In the genomic region with DNA sequence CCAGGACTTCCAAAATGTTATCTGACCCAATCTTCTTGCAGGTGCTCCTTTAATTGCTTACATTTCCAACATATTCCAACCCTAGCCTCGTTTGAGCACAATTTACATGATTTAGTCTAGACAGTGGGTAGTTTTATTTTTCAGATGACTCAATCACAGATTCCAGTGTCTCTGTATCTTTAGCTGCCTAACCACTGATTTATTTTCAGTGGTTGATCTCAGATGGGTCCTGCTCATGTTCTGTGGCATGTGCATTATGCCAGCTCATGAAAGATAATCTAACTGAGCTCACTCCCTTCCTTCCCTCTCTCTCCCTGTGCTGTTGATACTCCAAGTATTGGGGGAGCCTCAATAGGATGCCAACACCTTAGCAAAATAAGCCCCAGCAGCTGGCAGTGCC, we compare ENCODE assay signal across 23 cellular contexts.
DNase-seq lines count a peak whose midpoint lies in the region; ATAC-seq and TF ChIP-seq lines count a peak whose summit lies in the region.
"Had no signal": no experiment of that assay in that cellular context is flagged by ENCODE, and none has a peak within 500 bp of the region (broad histone marks: within the 10 kb centered on the region; RNA-seq: fewer than 3 reads in every experiment).

No MANE protein-coding gene starts in this region.

- H3K27me3 Mint-ChIP-seq in endothelial cell (ENCODE audit: unreplicated experiment) = peaks cover 5% of the 10 kb centered on the region
- H3K27me3 Mint-ChIP-seq: activated naive CD4-positive, alpha-beta T cell treated with anti-CD3 and anti-CD28 coated beads, Interleukin-2, amount 50 U/mL, for 24 hours; naive thymus-derived CD8-positive, alpha-beta T cell had no signal

- TF ChIP-seq CTCF in fibroblast of the aortic adventitia (IDR thresholded peaks at IDR 0.05; ENCODE audit: insufficient read depth, low read length) = no peak
- TF ChIP-seq CTCF in psoas muscle (IDR thresholded peaks at IDR 0.05) = no peak
- no peak for TF ChIP-seq CTCF in endothelial cell (IDR thresholded peaks at IDR 0.05; ENCODE audit: unreplicated experiment)
- TF ChIP-seq CTCF in mammary epithelial cell (conservative IDR thresholded peaks at IDR 0.05 in 1 of 2, IDR thresholded peaks at IDR 0.05 in 1 of 2; ENCODE audit: extremely low read depth in 1 of 2, insufficient read depth in 1 of 2, low read depth in 1 of 2, low read length in 2 of 2) = no peak

- peaks cover 5% of the 10 kb centered on the region for H3K4me1 Mint-ChIP-seq in endothelial cell (ENCODE audit: unreplicated experiment)
- H3K4me1 Mint-ChIP-seq: activated naive CD4-positive, alpha-beta T cell treated with anti-CD3 and anti-CD28 coated beads, Interleukin-2, amount 50 U/mL, for 24 hours; naive thymus-derived CD8-positive, alpha-beta T cell had no signal

- H3K4me3 ChIP-seq in fibroblast of the aortic adventitia (ENCODE audit: low read depth, low read length) = no peak overlapping the region
- H3K4me3 ChIP-seq in psoas muscle = no peak overlapping the region
- H3K4me3 ChIP-seq in mammary epithelial cell (replicated peaks in 1 of 3; ENCODE audit: insufficient read depth in 1 of 3, low read depth in 2 of 3, low read length in 3 of 3) = no peak overlapping the region
- H3K4me3 ChIP-seq: esophagus squamous epithelium, pancreas, right lobe of liver, uterus had no signal

- H3K9me3 ChIP-seq in psoas muscle (no peaks in the 10 kb centered on the region), mammary epithelial cell (replicated peaks; ENCODE audit: insufficient read depth, low read length) (no peaks in the 10 kb centered on the region)
- H3K9me3 ChIP-seq: esophagus squamous epithelium, pancreas, right lobe of liver, uterus had no signal

- no peak overlapping the region for H2AFZ ChIP-seq in mammary epithelial cell (ENCODE audit: low read depth, low read length)

- no peak overlapping the region for H3K4me3 Mint-ChIP-seq in endothelial cell (ENCODE audit: unreplicated experiment)
- H3K4me3 Mint-ChIP-seq: activated naive CD4-positive, alpha-beta T cell treated with anti-CD3 and anti-CD28 coated beads, Interleukin-2, amount 50 U/mL, for 24 hours; naive thymus-derived CD8-positive, alpha-beta T cell had no signal

- no peaks in the 10 kb centered on the region for H3K36me3 Mint-ChIP-seq in endothelial cell (ENCODE audit: low read depth, unreplicated experiment)

- in situ Hi-C loops in mammary epithelial cell (cut with MboI; ENCODE audit: low sequenced_read_pairs in 2 of 2) = no loop called here

- peak; percentile 88 to 93 (median 90) for ATAC-seq in psoas muscle
- ATAC-seq: naive thymus-derived CD8-positive, alpha-beta T cell; right lobe of liver; Right ventricle myocardium inferior had no signal

- WGBS in psoas muscle, 3 donors = 8 to 29% (median 25%) methylated on average over 1 of the region's 1 CpG
- 10% methylated on average over 1 of the region's 1 CpG for WGBS in mammary epithelial cell (ENCODE audit: low coverage, missing lambda C conversion rate)

- H3K4me2 ChIP-seq in mammary epithelial cell (ENCODE audit: insufficient read depth, low read depth, low read length) = no peak overlapping the region

- intact Hi-C loops in psoas muscle (cut with DNase I) (loop anchor here (2.0 to 10.0 kb wide), 2 partner anchors 24 to 162 kb away; no protein-coding TSS in a partner anchor), mammary epithelial cell (cut with micrococcal nuclease) (no loop called here)

- no peak overlapping the region for H3K9ac ChIP-seq in mammary epithelial cell (ENCODE audit: insufficient read depth, low read length)

- H3K4me1 ChIP-seq in psoas muscle (peaks cover 66% of the 10 kb centered on the region), mammary epithelial cell (ENCODE audit: insufficient read depth, low read length) (no peaks in the 10 kb centered on the region)
- H3K4me1 ChIP-seq: esophagus squamous epithelium, pancreas, uterus had no signal

- DNase-seq in Daoy (ENCODE audit: low read depth) = peak; percentile 77
- DNase-seq in NCI-H226 = peak; percentile 77
- DNase-seq in fibroblast of the aortic adventitia (ENCODE audit: low read depth) = peak; percentile 29
- no peak for DNase-seq in psoas muscle
- DNase-seq in endothelial cell (ENCODE audit: low spot score) = no peak
- no peak for DNase-seq in mammary epithelial cell
- no peak for DNase-seq in GM19240 (ENCODE audit: insufficient read length, low spot score)
- DNase-seq in T1000 (lab: John Stamatoyannopoulos, UW) = no peak
- DNase-seq: ACHN; esophagus squamous epithelium; GDM1; Kasumi-1; mesendoderm; naive thymus-derived CD8-positive, alpha-beta T cell; NCI-H1092; NCI-H1930; pancreas; right lobe of liver; substantia nigra; uterus had no signal

- dilution Hi-C loops in mammary epithelial cell (cut with HindIII; ENCODE audit: low sequenced_read_pairs) = no loop called here

- CTCF ChIA-PET in mammary epithelial cell (lab: Charles Lee; ENCODE audit: low non-redundant PET) = no interaction called here

- H3K27ac Mint-ChIP-seq in endothelial cell (ENCODE audit: unreplicated experiment) = no peak overlapping the region
- H3K27ac Mint-ChIP-seq: activated naive CD4-positive, alpha-beta T cell treated with anti-CD3 and anti-CD28 coated beads, Interleukin-2, amount 50 U/mL, for 24 hours; naive thymus-derived CD8-positive, alpha-beta T cell had no signal

- H3K27ac ChIP-seq in psoas muscle (peak overlapping the region; percentile 79), mammary epithelial cell (ENCODE audit: insufficient read depth, low read depth, low read length) (no peak overlapping the region)
- H3K27ac ChIP-seq: C4-2B, esophagus squamous epithelium, pancreas, right lobe of liver, uterus had no signal

- no peaks in the 10 kb centered on the region for H4K20me1 ChIP-seq in mammary epithelial cell (ENCODE audit: insufficient read depth, low read length)

- H3K36me3 ChIP-seq in psoas muscle (ENCODE audit: insufficient read depth in 1 of 2, low read depth in 1 of 2) (no peaks in the 10 kb centered on the region), mammary epithelial cell (ENCODE audit: insufficient read depth, low read length) (no peaks in the 10 kb centered on the region)
- H3K36me3 ChIP-seq: esophagus squamous epithelium, pancreas, right lobe of liver, uterus had no signal

- H3K27me3 ChIP-seq in psoas muscle (ENCODE audit: insufficient read depth in 3 of 3, low read length in 2 of 3) (no peaks in the 10 kb centered on the region), mammary epithelial cell (ENCODE audit: insufficient read depth, low read length) (no peaks in the 10 kb centered on the region)
- H3K27me3 ChIP-seq: esophagus squamous epithelium, pancreas, right lobe of liver, uterus had no signal

- BruUV-seq in mammary epithelial cell (replicated peaks; lab: Mats Ljungman, UMichigan) = no TSS peak

- no peaks in the 10 kb centered on the region for H3K9me3 Mint-ChIP-seq in endothelial cell (ENCODE audit: unreplicated experiment)
- H3K9me3 Mint-ChIP-seq: activated naive CD4-positive, alpha-beta T cell treated with anti-CD3 and anti-CD28 coated beads, Interleukin-2, amount 50 U/mL, for 24 hours had no signal

- no peaks in the 10 kb centered on the region for H3K79me2 ChIP-seq in mammary epithelial cell (ENCODE audit: insufficient read depth, low read length)

Comparison
In these comparisons a context has a peak if more than half of its experiments do, and no peak if none do; other contexts are left out.
1. DNase-seq: peak in Daoy (single experiment), NCI-H226 (single experiment) and fibroblast of the aortic adventitia (single experiment); none in psoas muscle (0 of 2), endothelial cell (single experiment), mammary epithelial cell (single experiment), GM19240 (single experiment) and T1000 (single experiment).